ENCODE assay signal across 8 cellular contexts in genomic region chr10:132421377-132422168, GRCh38. TPM values are rescaled to one million over a fixed set of nuclear protein-coding genes. Genes with fewer than 3 reads are reported as not detected.
DNase-seq lines count a peak whose midpoint lies in the region; ATAC-seq, FAIRE-seq and TF ChIP-seq lines count a peak whose summit lies in the region.

No MANE protein-coding gene starts in this region.

- TF ChIP-seq EP300 in suprapubic skin (IDR thresholded peaks at IDR 0.05): no peak

- ATAC-seq in right lobe of liver (peak; percentile 67 to 76 (median 70)), HG02840 (IDR thresholded peaks at IDR 0.05; ENCODE audit: low FRiP score, unreplicated experiment) (no peak)

- H3K4me1 ChIP-seq in right lobe of liver (peaks cover 0 to 6% (median 0%) of the 10 kb centered on the region in 4 donors), suprapubic skin (peaks cover 81% of the 10 kb centered on the region)

- TF ChIP-seq CTCF in brain microvascular endothelial cell (IDR thresholded peaks at IDR 0.05; ENCODE audit: low read depth, low read length, missing control alignments) (no peak), right lobe of liver (IDR thresholded peaks at IDR 0.05) (no peak), suprapubic skin (IDR thresholded peaks at IDR 0.05) (no peak)

- intact Hi-C loops in right lobe of liver (cut with DNase I): no loop called here

- H3K36me3 ChIP-seq in brain microvascular endothelial cell (replicated peaks) (no peaks in the 10 kb centered on the region), right lobe of liver (no peaks in the 10 kb centered on the region), suprapubic skin (no peaks in the 10 kb centered on the region)

- TF ChIP-seq POLR2A in H54 (IDR thresholded peaks at IDR 0.05; ENCODE audit: low read depth, low read length) (0 out of 2 replicates have a peak, but pooled peaks have one; percentile 2), right lobe of liver (IDR thresholded peaks at IDR 0.05) (no peak), suprapubic skin (IDR thresholded peaks at IDR 0.05) (no peak)

- H3K9me3 ChIP-seq in right lobe of liver (no peaks in the 10 kb centered on the region), suprapubic skin (no peaks in the 10 kb centered on the region)

- FAIRE-seq in H54 (lab: Jason Lieb, UNC): no peak

- H3K27me3 ChIP-seq in brain microvascular endothelial cell (replicated peaks): no peaks in the 10 kb centered on the region
- no peaks in the 10 kb centered on the region for H3K27me3 ChIP-seq in right lobe of liver
- H3K27me3 ChIP-seq in suprapubic skin: no peaks in the 10 kb centered on the region

- H3K27ac ChIP-seq in brain microvascular endothelial cell: no peak overlapping the region
- H3K27ac ChIP-seq in right lobe of liver: peak overlapping the region; percentile 72 to 88 (median 83)
- H3K27ac ChIP-seq in suprapubic skin: peak overlapping the region; percentile 88

- WGBS in right lobe of liver (ENCODE audit: insufficient coverage, low coverage, low lambda C conversion rate, missing lambda C conversion rate): 62% methylated on average over 8 of the region's 25 CpGs
- WGBS in suprapubic skin: 44% methylated on average over 15 of the region's 25 CpGs

- in situ Hi-C loops in brain microvascular endothelial cell (cut with HindIII; ENCODE audit: low pct_ligation_motif_present, low sequenced_read_pairs): no loop called here

- peak; percentile 61 for DNase-seq in ELF-1 (ENCODE audit: low read depth, low spot score)
- peak; percentile 87 for DNase-seq in H54 (ENCODE audit: insufficient read length, low spot score)
- DNase-seq in NOMO-1 treated with DMSO at 0.1 percent for 48 hours (lab: John Stamatoyannopoulos, UW; ENCODE audit: unreplicated experiment): peak; percentile 86
- DNase-seq in brain microvascular endothelial cell: peak; percentile 27
- peak; percentile 65 to 75 (median 66) for DNase-seq in right lobe of liver
- no peak for DNase-seq in suprapubic skin (ENCODE audit: low spot score in 2 of 2)
- no peak for DNase-seq in superior temporal gyrus (ENCODE audit: extremely low spot score)

- no peak overlapping the region for H3K4me3 ChIP-seq in brain microvascular endothelial cell (ENCODE audit: low read depth, low read length)
- H3K4me3 ChIP-seq in right lobe of liver: no peak overlapping the region
- H3K4me3 ChIP-seq in suprapubic skin: peak overlapping the region; percentile 28

RNA-seq across cellular contexts. Expression of gene PWWP2B, which starts 24.6 kb away (rescaled TPM):
- total RNA-seq in right lobe of liver (10 to 100 TPM in 1 of 6 experiments, 1 to 10 TPM in 5; 3.0 to 12.2 (median 5.1) TPM), suprapubic skin (10 to 100 TPM; 15.2 to 19.4 (median 18.3) TPM)

Comparison
In these comparisons a context has a peak if more than half of its experiments do, and no peak if none do; other contexts are left out.
1. DNase-seq: peak in ELF-1 (single experiment), H54 (single experiment), NOMO-1 treated with DMSO at 0.1 percent for 48 hours (single experiment), brain microvascular endothelial cell (single experiment) and right lobe of liver (3 of 3); none in suprapubic skin (0 of 2) and superior temporal gyrus (single experiment).